1 cellular context compared by ENCODE assay signal in the genomic region with DNA sequence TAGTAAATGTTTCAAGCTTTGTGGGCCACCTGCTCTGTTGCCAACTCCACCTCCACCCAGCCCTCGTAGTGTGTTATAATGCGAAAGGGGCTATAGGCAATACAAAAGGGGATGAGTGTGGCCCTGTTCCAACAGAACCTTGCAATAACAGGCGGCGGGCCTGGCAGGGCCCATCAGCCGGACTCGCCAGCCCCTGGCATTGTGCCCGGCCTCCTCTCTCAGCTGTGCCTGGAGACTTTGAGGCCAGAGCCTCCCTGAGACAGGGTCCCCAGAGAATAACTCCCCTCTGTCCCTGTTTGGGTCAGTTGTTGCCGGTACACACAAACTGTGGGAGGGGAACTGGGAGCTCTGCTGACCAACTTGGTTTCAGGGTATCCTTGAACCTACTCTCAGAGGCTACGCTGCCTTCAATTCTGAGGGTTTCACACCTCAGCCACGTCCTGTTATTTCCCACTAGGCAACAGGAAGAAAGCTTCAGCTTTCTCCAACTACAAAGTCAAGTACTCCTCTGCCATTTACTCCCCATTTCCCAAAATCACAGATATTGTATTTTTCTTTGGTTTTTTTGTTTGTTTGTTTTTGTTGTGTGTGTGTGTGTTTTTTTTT.
TF ChIP-seq lines count a peak whose summit lies in the region.

No MANE protein-coding gene starts in this region.

TF ChIP-seq in GM23338, 12 proteins besides CTCF, POLR2A, EP300 and RAD21:
- TF ChIP-seq, protein P1, sequence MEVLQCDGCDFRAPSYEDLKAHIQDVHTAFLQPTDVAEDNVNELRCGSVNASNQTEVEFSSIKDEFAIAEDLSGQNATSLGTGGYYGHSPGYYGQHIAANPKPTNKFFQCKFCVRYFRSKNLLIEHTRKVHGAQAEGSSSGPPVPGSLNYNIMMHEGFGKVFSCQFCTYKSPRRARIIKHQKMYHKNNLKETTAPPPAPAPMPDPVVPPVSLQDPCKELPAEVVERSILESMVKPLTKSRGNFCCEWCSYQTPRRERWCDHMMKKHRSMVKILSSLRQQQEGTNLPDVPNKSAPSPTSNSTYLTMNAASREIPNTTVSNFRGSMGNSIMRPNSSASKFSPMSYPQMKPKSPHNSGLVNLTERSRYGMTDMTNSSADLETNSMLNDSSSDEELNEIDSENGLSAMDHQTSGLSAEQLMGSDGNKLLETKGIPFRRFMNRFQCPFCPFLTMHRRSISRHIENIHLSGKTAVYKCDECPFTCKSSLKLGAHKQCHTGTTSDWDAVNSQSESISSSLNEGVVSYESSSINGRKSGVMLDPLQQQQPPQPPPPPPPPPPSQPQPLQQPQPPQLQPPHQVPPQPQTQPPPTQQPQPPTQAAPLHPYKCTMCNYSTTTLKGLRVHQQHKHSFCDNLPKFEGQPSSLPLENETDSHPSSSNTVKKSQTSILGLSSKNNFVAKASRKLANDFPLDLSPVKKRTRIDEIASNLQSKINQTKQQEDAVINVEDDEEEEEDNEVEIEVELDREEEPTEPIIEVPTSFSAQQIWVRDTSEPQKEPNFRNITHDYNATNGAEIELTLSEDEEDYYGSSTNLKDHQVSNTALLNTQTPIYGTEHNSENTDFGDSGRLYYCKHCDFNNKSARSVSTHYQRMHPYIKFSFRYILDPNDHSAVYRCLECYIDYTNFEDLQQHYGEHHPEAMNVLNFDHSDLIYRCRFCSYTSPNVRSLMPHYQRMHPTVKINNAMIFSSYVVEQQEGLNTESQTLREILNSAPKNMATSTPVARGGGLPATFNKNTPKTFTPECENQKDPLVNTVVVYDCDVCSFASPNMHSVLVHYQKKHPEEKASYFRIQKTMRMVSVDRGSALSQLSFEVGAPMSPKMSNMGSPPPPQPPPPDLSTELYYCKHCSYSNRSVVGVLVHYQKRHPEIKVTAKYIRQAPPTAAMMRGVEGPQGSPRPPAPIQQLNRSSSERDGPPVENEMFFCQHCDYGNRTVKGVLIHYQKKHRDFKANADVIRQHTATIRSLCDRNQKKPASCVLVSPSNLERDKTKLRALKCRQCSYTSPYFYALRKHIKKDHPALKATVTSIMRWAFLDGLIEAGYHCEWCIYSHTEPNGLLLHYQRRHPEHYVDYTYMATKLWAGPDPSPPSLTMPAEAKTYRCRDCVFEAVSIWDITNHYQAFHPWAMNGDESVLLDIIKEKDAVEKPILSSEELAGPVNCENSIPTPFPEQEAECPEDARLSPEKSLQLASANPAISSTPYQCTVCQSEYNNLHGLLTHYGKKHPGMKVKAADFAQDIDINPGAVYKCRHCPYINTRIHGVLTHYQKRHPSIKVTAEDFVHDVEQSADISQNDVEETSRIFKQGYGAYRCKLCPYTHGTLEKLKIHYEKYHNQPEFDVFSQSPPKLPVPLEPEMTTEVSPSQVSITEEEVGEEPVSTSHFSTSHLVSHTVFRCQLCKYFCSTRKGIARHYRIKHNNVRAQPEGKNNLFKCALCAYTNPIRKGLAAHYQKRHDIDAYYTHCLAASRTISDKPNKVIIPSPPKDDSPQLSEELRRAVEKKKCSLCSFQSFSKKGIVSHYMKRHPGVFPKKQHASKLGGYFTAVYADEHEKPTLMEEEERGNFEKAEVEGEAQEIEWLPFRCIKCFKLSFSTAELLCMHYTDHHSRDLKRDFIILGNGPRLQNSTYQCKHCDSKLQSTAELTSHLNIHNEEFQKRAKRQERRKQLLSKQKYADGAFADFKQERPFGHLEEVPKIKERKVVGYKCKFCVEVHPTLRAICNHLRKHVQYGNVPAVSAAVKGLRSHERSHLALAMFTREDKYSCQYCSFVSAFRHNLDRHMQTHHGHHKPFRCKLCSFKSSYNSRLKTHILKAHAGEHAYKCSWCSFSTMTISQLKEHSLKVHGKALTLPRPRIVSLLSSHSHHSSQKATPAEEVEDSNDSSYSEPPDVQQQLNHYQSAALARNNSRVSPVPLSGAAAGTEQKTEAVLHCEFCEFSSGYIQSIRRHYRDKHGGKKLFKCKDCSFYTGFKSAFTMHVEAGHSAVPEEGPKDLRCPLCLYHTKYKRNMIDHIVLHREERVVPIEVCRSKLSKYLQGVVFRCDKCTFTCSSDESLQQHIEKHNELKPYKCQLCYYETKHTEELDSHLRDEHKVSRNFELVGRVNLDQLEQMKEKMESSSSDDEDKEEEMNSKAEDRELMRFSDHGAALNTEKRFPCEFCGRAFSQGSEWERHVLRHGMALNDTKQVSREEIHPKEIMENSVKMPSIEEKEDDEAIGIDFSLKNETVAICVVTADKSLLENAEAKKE (CRISPR knock-in tag; IDR thresholded peaks at IDR 0.05), result no peak
- TF ChIP-seq CREB1 (CRISPR knock-in tag; IDR thresholded peaks at IDR 0.05; ENCODE audit: low read depth), result no peak
- TF ChIP-seq POLR2AphosphoS5 (IDR thresholded peaks at IDR 0.05; ENCODE audit: low read depth), result no peak
- no peak for TF ChIP-seq ZNF114 (CRISPR knock-in tag; IDR thresholded peaks at IDR 0.05)
